Comparison of ENCODE assay signal across 1 cellular context in genomic region chr15:41233367-41233771, GRCh38.
A peak's percentile ranks its signal among the peaks of the same experiment; 100 is the strongest.
TF ChIP-seq lines count a peak whose summit lies in the region.

No MANE protein-coding gene starts in this region.

TF ChIP-seq in K562, 482 proteins besides CTCF, POLR2A, EP300 and RAD21 (continued from another document and continues in another):
- TF ChIP-seq ZBTB40 (IDR thresholded peaks at IDR 0.05), result no peak; the same call in 1 of the 2 replicates
- TF ChIP-seq ZBTB40 (CRISPR knock-in tag; IDR thresholded peaks at IDR 0.05), result no peak
- TF ChIP-seq FOXM1 (IDR thresholded peaks at IDR 0.05; ENCODE audit: low read depth), result peak; percentile 82
- no peak for TF ChIP-seq FOXM1 (CRISPR knock-in tag; IDR thresholded peaks at IDR 0.05; ENCODE audit: low read depth)
- peak; percentile 71 for TF ChIP-seq MEIS2 (IDR thresholded peaks at IDR 0.05; ENCODE audit: partially characterized antibody)
- TF ChIP-seq NFIC (IDR thresholded peaks at IDR 0.05), result peak; percentile 78
- TF ChIP-seq ZNF76 (CRISPR knock-in tag; IDR thresholded peaks at IDR 0.05; ENCODE audit: borderline replicate concordance), result no peak
- TF ChIP-seq KDM2B (CRISPR knock-in tag; IDR thresholded peaks at IDR 0.05), result no peak
- no peak for TF ChIP-seq CHD4 (IDR thresholded peaks at IDR 0.05; ENCODE audit: insufficient read depth, insufficient replicate concordance, low read depth, low read length, poor library complexity, severe bottlenecking)
- no peak for TF ChIP-seq ZNF280A (IDR thresholded peaks at IDR 0.05; ENCODE audit: low read depth, partially characterized antibody)
- no peak for TF ChIP-seq KAT8 (IDR thresholded peaks at IDR 0.05; ENCODE audit: low read depth)
- no peak for TF ChIP-seq ZNF695 (CRISPR knock-in tag; IDR thresholded peaks at IDR 0.05)
- TF ChIP-seq HDAC6 (IDR thresholded peaks at IDR 0.05; ENCODE audit: low read depth, low read length), result no peak
- TF ChIP-seq USF1 (CRISPR knock-in tag; IDR thresholded peaks at IDR 0.05), result no peak
- no peak for TF ChIP-seq ID3 (CRISPR knock-in tag; IDR thresholded peaks at IDR 0.05)
- TF ChIP-seq ID3 (tag; IDR thresholded peaks at IDR 0.05), result no peak
- peak; percentile 85 for TF ChIP-seq GATAD2A (IDR thresholded peaks at IDR 0.05)
- peak; percentile 80 for TF ChIP-seq NBN (IDR thresholded peaks at IDR 0.05; ENCODE audit: low read depth)
- TF ChIP-seq MNT (conservative IDR thresholded peaks at IDR 0.05), result peak in 1 of 2 experiments; percentile 60; a peak in 2 of 4 replicates
- TF ChIP-seq TARDBP (IDR thresholded peaks at IDR 0.05), result no peak
- TF ChIP-seq E2F1 (CRISPR knock-in tag; IDR thresholded peaks at IDR 0.05), result no peak
- TF ChIP-seq ILF3 (IDR thresholded peaks at IDR 0.05; ENCODE audit: borderline replicate concordance), result no peak
- no peak for TF ChIP-seq ZNF740 (CRISPR knock-in tag; IDR thresholded peaks at IDR 0.05)
- TF ChIP-seq ZNF740 (tag; IDR thresholded peaks at IDR 0.05), result no peak
- no peak; the same call in 1 of the 2 replicates for TF ChIP-seq ZC3H11A (IDR thresholded peaks at IDR 0.05; ENCODE audit: low read depth, low read length)
- no peak for TF ChIP-seq NR1H2 (CRISPR knock-in tag; IDR thresholded peaks at IDR 0.05)
- no peak for TF ChIP-seq ATF1 (CRISPR knock-in tag; IDR thresholded peaks at IDR 0.05)
- TF ChIP-seq ATF1 (tag; IDR thresholded peaks at IDR 0.05), result peak; percentile 70
- TF ChIP-seq ZBTB49 (CRISPR knock-in tag; IDR thresholded peaks at IDR 0.05; ENCODE audit: borderline replicate concordance), result no peak
- no peak for TF ChIP-seq TAF1 (IDR thresholded peaks at IDR 0.05; ENCODE audit: control insufficient read depth, extremely low read depth, insufficient read depth, low read length, severe bottlenecking)
- no peak for TF ChIP-seq ZNF655 (CRISPR knock-in tag; IDR thresholded peaks at IDR 0.05)
- peak; percentile 64; the same call in 1 of the 2 replicates for TF ChIP-seq KLF13 (tag; IDR thresholded peaks at IDR 0.05; ENCODE audit: borderline replicate concordance, low read depth)
- TF ChIP-seq SNRNP70 (optimal IDR thresholded peaks at IDR 0.05; ENCODE audit: low read depth, low read length), result no peak
- TF ChIP-seq SMAD3 (CRISPR knock-in tag; conservative IDR thresholded peaks at IDR 0.05), result no peak
- no peak for TF ChIP-seq HSF4 (CRISPR knock-in tag; IDR thresholded peaks at IDR 0.05; ENCODE audit: borderline replicate concordance)
- TF ChIP-seq ZNF146 (CRISPR knock-in tag; IDR thresholded peaks at IDR 0.05; ENCODE audit: unreplicated experiment), result no peak
- peak; percentile 57 for TF ChIP-seq PKNOX1 (IDR thresholded peaks at IDR 0.05)
- TF ChIP-seq ZZZ3 (IDR thresholded peaks at IDR 0.05), result no peak
- no peak for TF ChIP-seq KHSRP (IDR thresholded peaks at IDR 0.05)
- TF ChIP-seq ZNF584 (CRISPR knock-in tag; IDR thresholded peaks at IDR 0.05; ENCODE audit: low read depth), result no peak
- TF ChIP-seq ATF4 (CRISPR knock-in tag; IDR thresholded peaks at IDR 0.05), result no peak
- TF ChIP-seq ZSCAN29 (IDR thresholded peaks at IDR 0.05), result no peak
